In the genomic region with DNA sequence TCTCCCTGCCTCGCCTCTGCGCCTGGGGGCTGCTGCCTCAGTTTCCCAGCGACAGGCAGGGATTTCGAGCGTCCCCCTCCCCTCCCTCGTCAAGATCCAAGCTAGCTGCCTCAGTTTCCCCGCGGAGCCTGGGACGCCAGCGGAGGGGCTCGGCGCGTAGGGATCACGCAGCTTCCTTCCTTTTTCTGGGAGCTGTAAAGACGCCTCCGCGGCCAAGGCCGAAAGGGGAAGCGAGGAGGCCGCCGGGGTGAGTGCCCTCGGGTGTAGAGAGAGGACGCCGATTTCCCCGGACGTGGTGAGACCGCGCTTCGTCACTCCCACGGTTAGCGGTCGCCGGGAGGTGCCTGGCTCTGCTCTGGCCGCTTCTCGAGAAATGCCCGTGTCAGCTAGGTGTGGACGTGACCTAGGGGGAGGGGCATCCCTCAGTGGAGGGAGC, we compare ENCODE assay signal across 8 cellular contexts. TPM values are rescaled to one million over a fixed set of nuclear protein-coding genes. Genes with fewer than 3 reads are reported as not detected.
A peak's percentile ranks its signal among the peaks of the same experiment; 100 is the strongest.
DNase-seq lines count a peak whose midpoint lies in the region; ATAC-seq, FAIRE-seq and TF ChIP-seq lines count a peak whose summit lies in the region.

No MANE protein-coding gene starts in this region.

- no peaks in the 10 kb centered on the region for H3K9me3 Mint-ChIP-seq in T-cell

- peak overlapping the region; percentile 82 to 87 for H3K27ac Mint-ChIP-seq in T-cell

- H4K20me1 ChIP-seq in keratinocyte (ENCODE audit: control insufficient read depth, extremely low read depth, insufficient read depth, low read length), result no peaks in the 10 kb centered on the region

- no peaks in the 10 kb centered on the region for H3K9me3 ChIP-seq in keratinocyte (ENCODE audit: control insufficient read depth, low read depth, low read length)

- H3K36me3 ChIP-seq in GM06990 (ENCODE audit: control insufficient read depth, insufficient read depth, low read length), result peaks cover 12% of the 10 kb centered on the region
- no peaks in the 10 kb centered on the region for H3K36me3 ChIP-seq in keratinocyte (ENCODE audit: control insufficient read depth in 2 of 2, extremely low read depth in 1 of 2, insufficient read depth in 2 of 2, low read length in 2 of 2)

- ATAC-seq in HG02970 (IDR thresholded peaks at IDR 0.05; ENCODE audit: low FRiP score, unreplicated experiment) (peak; percentile 25), T-cell (replicated peaks in 1 of 4) (peak; percentile 41 to 66 (median 58))

- DNase-seq in GM06990 (ENCODE audit: extremely low read depth, insufficient read length) (peak; percentile 88), T-cell (peak in 33 of 34 experiments; percentile 37 to 81 (median 61)), astrocyte of the hippocampus (ENCODE audit: low read depth, low spot score) (peak; percentile 41), keratinocyte (ENCODE audit: low read depth, low spot score) (no peak), NCI-H2107 (lab: John Stamatoyannopoulos, UW) (no peak), GM19240 (ENCODE audit: insufficient read length, low spot score) (no peak)
- DNase-seq in stimulated activated CD4-positive, alpha-beta T cell treated with anti-CD3 and anti-CD28 coated beads, Interleukin-2, amount 100 ng/mL, for 48 hours, result peak; percentile 67 to 69

- no peak for TF ChIP-seq CTCF in GM06990 (IDR thresholded peaks at IDR 0.05; ENCODE audit: insufficient read depth, low read length, poor library complexity, severe bottlenecking)
- TF ChIP-seq CTCF in keratinocyte (optimal IDR thresholded peaks at IDR 0.05 in 1 of 3, IDR thresholded peaks at IDR 0.05 in 1 of 3, conservative IDR thresholded peaks at IDR 0.05 in 1 of 3; ENCODE audit: extremely low read depth in 1 of 3, insufficient read depth in 2 of 3, low read length in 3 of 3), result no peak

- H2AFZ ChIP-seq in keratinocyte (ENCODE audit: control insufficient read depth, low read length), result peak overlapping the region; percentile 46

- peaks cover 22 to 33% (median 27%) of the 10 kb centered on the region in 3 donors for H3K4me1 Mint-ChIP-seq in T-cell

- H3K4me3 Mint-ChIP-seq in T-cell, result peak overlapping the region; percentile 81 to 84 (median 81)

- H3K36me3 Mint-ChIP-seq in T-cell, result peaks cover 7% of the 10 kb centered on the region

- peak overlapping the region; percentile 78 for H3K4me2 ChIP-seq in keratinocyte (ENCODE audit: control insufficient read depth, extremely low read depth, insufficient read depth, low read depth, low read length)

- no peaks in the 10 kb centered on the region for H3K9me1 ChIP-seq in keratinocyte (ENCODE audit: control insufficient read depth, extremely low read depth, insufficient read depth, low read length)

- dilution Hi-C loops in keratinocyte (cut with MboI; ENCODE audit: extremely low pct_ligation_motif_present, low sequenced_read_pairs), result no loop called here

- H3K27me3 ChIP-seq in GM06990 (replicated peaks; ENCODE audit: control insufficient read depth, insufficient read depth, low read length) (no peaks in the 10 kb centered on the region), keratinocyte (ENCODE audit: control insufficient read depth, extremely low read depth, insufficient read depth, low read length) (peaks cover 23% of the 10 kb centered on the region)

- H3K27me3 Mint-ChIP-seq in T-cell, result no peaks in the 10 kb centered on the region

- CTCF ChIA-PET in T-cell (lab: Charles Lee), result interaction anchor here (0.9 to 4.7 kb wide), 11 partner anchors 10 to 142 kb away, joined by 4 to 75 read pairs (median 8); partner anchors contain the start of genes ICAM5 (in 1 of the 2), RAVER1 (in 1 of the 2) and TYK2 (in 1 of the 2)

- no peaks in the 10 kb centered on the region for H3K79me2 ChIP-seq in keratinocyte (ENCODE audit: control insufficient read depth, insufficient read depth, low read length)

- no peak for FAIRE-seq in keratinocyte (lab: Jason Lieb, UNC)

- POLR2A ChIA-PET in T-cell (lab: Charles Lee), result no interaction called here

- peak overlapping the region; percentile 93 for H3K4me3 ChIP-seq in GM06990 (replicated peaks; ENCODE audit: low read depth, low read length)
- H3K4me3 ChIP-seq in keratinocyte (ENCODE audit: control insufficient read depth in 2 of 3, extremely low read depth in 1 of 3, insufficient read depth in 2 of 3, low read depth in 1 of 3, low read length in 3 of 3), result peak overlapping the region in 1 of 3 experiments; percentile 63

- H3K9ac ChIP-seq in keratinocyte (ENCODE audit: control insufficient read depth, extremely low read depth, insufficient read depth, low read length), result peak overlapping the region; percentile 15

- no peak overlapping the region for H3K27ac ChIP-seq in keratinocyte (ENCODE audit: control insufficient read depth, insufficient read depth, low read length)

- H3K4me1 ChIP-seq in keratinocyte (ENCODE audit: control insufficient read depth, extremely low read depth, insufficient read depth, low read length), result peaks cover 9% of the 10 kb centered on the region

RNA-seq across cellular contexts. Expression of gene ICAM1, which starts 0.7 kb away (rescaled TPM):
- 10 to 100 TPM in 1 of 5 donors, 1 to 10 TPM in 4; 4.2 to 11.0 (median 5.9) TPM for total RNA-seq in T-cell
- polyA plus RNA-seq in keratinocyte, result 0.30 to 0.56 TPM (median 0.35 TPM) in 3 replicates
- polyA plus RNA-seq in keratinocyte (2011; ENCODE audit: low read depth), result 1.3 TPM
- 0.29 and 0.57 TPM in 2 replicates for polyA plus RNA-seq in keratinocyte (2011; cell fraction: cytosol; rRNA removed)
- 2.2 and 2.9 TPM in 2 replicates for polyA plus RNA-seq in keratinocyte (2011; cell fraction: nucleus; rRNA removed)
- 0.48 and 0.51 TPM in 2 replicates for polyA plus RNA-seq in keratinocyte (2012; ENCODE audit: low replicate concordance)
- polyA minus RNA-seq in keratinocyte, result 0.30 to 0.42 TPM in 2 of 3 replicates, not detected in the other
- polyA minus RNA-seq in keratinocyte (2011; cell fraction: cytosol; rRNA and poly(A)+ RNA removed), result 2.7 TPM
- polyA minus RNA-seq in keratinocyte (2011; cell fraction: nucleus; rRNA and poly(A)+ RNA removed), result 2.3 and 2.5 TPM in 2 replicates

RNA-seq across cellular contexts. Expression of gene ICAM4, which starts 16.6 kb away (rescaled TPM):
- total RNA-seq in T-cell, result under 1 TPM; 0.47 to 0.79 (median 0.53) TPM
- 0.18 to 0.35 TPM (median 0.25 TPM) in 3 replicates for polyA plus RNA-seq in keratinocyte
- not detected for polyA plus RNA-seq in keratinocyte (2011; ENCODE audit: low read depth)
- polyA plus RNA-seq in keratinocyte (2011; cell fraction: cytosol; rRNA removed), result 0.11 and 0.38 TPM in 2 replicates
- 0.21 and 0.23 TPM in 2 replicates for polyA plus RNA-seq in keratinocyte (2011; cell fraction: nucleus; rRNA removed)
- 0.16 and 0.23 TPM in 2 replicates for polyA plus RNA-seq in keratinocyte (2012; ENCODE audit: low replicate concordance)
- polyA minus RNA-seq in keratinocyte, result 0.43 to 0.49 TPM in 2 of 3 replicates, not detected in the other
- not detected for polyA minus RNA-seq in keratinocyte (2011; cell fraction: cytosol; rRNA and poly(A)+ RNA removed)
- polyA minus RNA-seq in keratinocyte (2011; cell fraction: nucleus; rRNA and poly(A)+ RNA removed), result not detected in 2 replicates

RNA-seq across cellular contexts. Expression of gene MRPL4, which starts 18.2 kb away (rescaled TPM):
- 10 to 100 TPM; 32.9 to 56.6 (median 53.1) TPM for total RNA-seq in T-cell
- 29.4 to 58.1 TPM (median 43.0 TPM) in 3 replicates for polyA plus RNA-seq in keratinocyte
- 14.1 TPM for polyA plus RNA-seq in keratinocyte (2011; ENCODE audit: low read depth)
- 39.8 and 76.5 TPM in 2 replicates for polyA plus RNA-seq in keratinocyte (2011; cell fraction: cytosol; rRNA removed)
- polyA plus RNA-seq in keratinocyte (2011; cell fraction: nucleus; rRNA removed), result 41.3 and 60.9 TPM in 2 replicates
- 55.0 and 77.2 TPM in 2 replicates for polyA plus RNA-seq in keratinocyte (2012; ENCODE audit: low replicate concordance)
- polyA minus RNA-seq in keratinocyte, result 15.5 to 72.9 TPM (median 16.8 TPM) in 3 replicates
- polyA minus RNA-seq in keratinocyte (2011; cell fraction: cytosol; rRNA and poly(A)+ RNA removed), result 53.5 TPM
- 13.9 and 17.1 TPM in 2 replicates for polyA minus RNA-seq in keratinocyte (2011; cell fraction: nucleus; rRNA and poly(A)+ RNA removed)

RNA-seq across cellular contexts. Expression of gene ICAM5, which starts 19.6 kb away (rescaled TPM):
- total RNA-seq in T-cell, result 1 to 10 TPM in 1 of 5 donors, under 1 TPM in 4; 0.20 to 1.1 (median 0.59) TPM
- 0.20 to 0.55 TPM (median 0.43 TPM) in 3 replicates for polyA plus RNA-seq in keratinocyte
- 0.20 TPM for polyA plus RNA-seq in keratinocyte (2011; ENCODE audit: low read depth)
- 0.02 and 0.09 TPM in 2 replicates for polyA plus RNA-seq in keratinocyte (2011; cell fraction: cytosol; rRNA removed)
- 2.2 and 5.0 TPM in 2 replicates for polyA plus RNA-seq in keratinocyte (2011; cell fraction: nucleus; rRNA removed)
- polyA plus RNA-seq in keratinocyte (2012; ENCODE audit: low replicate concordance), result 0.28 and 0.66 TPM in 2 replicates
- 0.10 TPM in 1 of 3 replicates, not detected in the others for polyA minus RNA-seq in keratinocyte
- not detected for polyA minus RNA-seq in keratinocyte (2011; cell fraction: cytosol; rRNA and poly(A)+ RNA removed)
- 0.32 and 0.47 TPM in 2 replicates for polyA minus RNA-seq in keratinocyte (2011; cell fraction: nucleus; rRNA and poly(A)+ RNA removed)

RNA-seq across cellular contexts. Expression of gene S1PR2, which starts 39.1 kb away (rescaled TPM):
- 10 to 100 TPM in 2 of 5 donors, 1 to 10 TPM in 3; 6.2 to 11.4 (median 9.8) TPM for total RNA-seq in T-cell
- 1.6 to 2.6 TPM (median 2.2 TPM) in 3 replicates for polyA plus RNA-seq in keratinocyte
- 0.26 TPM for polyA plus RNA-seq in keratinocyte (2011; ENCODE audit: low read depth)
- 1.9 and 2.6 TPM in 2 replicates for polyA plus RNA-seq in keratinocyte (2011; cell fraction: cytosol; rRNA removed)
- 2.4 and 3.1 TPM in 2 replicates for polyA plus RNA-seq in keratinocyte (2011; cell fraction: nucleus; rRNA removed)
- polyA plus RNA-seq in keratinocyte (2012; ENCODE audit: low replicate concordance), result 2.1 and 2.6 TPM in 2 replicates
- polyA minus RNA-seq in keratinocyte, result 6.7 to 13.0 TPM (median 11.7 TPM) in 3 replicates
- polyA minus RNA-seq in keratinocyte (2011; cell fraction: cytosol; rRNA and poly(A)+ RNA removed), result 12.1 TPM
- polyA minus RNA-seq in keratinocyte (2011; cell fraction: nucleus; rRNA and poly(A)+ RNA removed), result 4.4 and 4.7 TPM in 2 replicates

Comparison
In these comparisons a context has a peak if more than half of its experiments do, and no peak if none do; other contexts are left out.
1. DNase-seq: peak in GM06990 (single experiment), T-cell (33 of 34), astrocyte of the hippocampus (single experiment) and stimulated activated CD4-positive, alpha-beta T cell treated with anti-CD3 and anti-CD28 coated beads, Interleukin-2, amount 100 ng/mL, for 48 hours (2 of 2); none in keratinocyte (single experiment), NCI-H2107 (single experiment) and GM19240 (single experiment).